ENCODE assay signal across 8 cellular contexts in the genomic region with DNA sequence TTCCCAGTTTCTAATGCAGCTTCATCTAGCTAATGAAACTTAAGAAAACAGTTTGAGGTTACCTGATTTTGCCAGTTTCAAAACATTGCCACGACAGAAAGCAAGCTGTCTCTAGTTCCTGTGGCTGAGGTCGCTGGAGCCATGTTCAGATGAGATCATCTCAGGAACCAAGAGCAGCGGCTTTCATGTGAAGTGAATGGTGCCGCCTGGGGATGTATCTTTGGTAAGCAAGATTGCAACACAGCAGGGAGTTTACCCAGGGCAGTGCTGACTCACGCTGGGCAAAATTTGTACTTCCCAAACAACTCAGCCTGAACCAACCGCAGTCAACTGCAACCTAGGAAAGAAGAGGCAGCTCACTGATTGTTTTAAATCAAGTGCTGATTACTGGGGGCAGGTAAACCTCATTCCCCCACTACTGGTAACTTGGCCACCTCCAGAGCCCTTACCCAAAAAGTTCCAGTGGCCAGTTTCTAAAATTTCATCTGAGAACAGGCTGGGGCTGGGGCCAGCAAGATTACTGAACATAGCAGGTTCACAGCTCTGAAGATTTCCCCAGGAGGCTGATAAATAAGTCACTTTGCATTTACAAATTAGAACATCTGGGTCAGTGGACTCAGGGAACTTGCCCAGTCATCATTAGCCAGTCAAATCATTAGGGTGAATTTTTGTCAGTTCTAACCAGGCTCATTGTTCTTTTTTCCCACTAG. TPM values are rescaled to one million over a fixed set of nuclear protein-coding genes. Genes with fewer than 3 reads are reported as not detected.
DNase-seq lines count a peak whose midpoint lies in the region; ATAC-seq and TF ChIP-seq lines count a peak whose summit lies in the region.

A gene with protein sequence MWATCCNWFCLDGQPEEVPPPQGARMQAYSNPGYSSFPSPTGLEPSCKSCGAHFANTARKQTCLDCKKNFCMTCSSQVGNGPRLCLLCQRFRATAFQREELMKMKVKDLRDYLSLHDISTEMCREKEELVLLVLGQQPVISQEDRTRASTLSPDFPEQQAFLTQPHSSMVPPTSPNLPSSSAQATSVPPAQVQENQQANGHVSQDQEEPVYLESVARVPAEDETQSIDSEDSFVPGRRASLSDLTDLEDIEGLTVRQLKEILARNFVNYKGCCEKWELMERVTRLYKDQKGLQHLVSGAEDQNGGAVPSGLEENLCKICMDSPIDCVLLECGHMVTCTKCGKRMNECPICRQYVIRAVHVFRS (minus strand): TSS at position 194 of the 710 bp plus-strand sequence. CDS start 37,154 bp downstream, outside the sequence.

- H3K27me3 Mint-ChIP-seq in activated T-helper 17 cell treated with anti-CD3 and anti-CD28 coated beads, Interleukin-2, amount 50 U/mL, for 72 hours: no peaks in the 10 kb centered on the region
- H3K27me3 Mint-ChIP-seq in nephron (ENCODE audit: low read depth): no peaks in the 10 kb centered on the region
- H3K27me3 Mint-ChIP-seq in stimulated activated naive CD8-positive, alpha-beta T cell treated with anti-CD3 and anti-CD28 coated beads, Interleukin-15, Interleukin-2, amounts not matched to agents 100 ng/mL and 50 ng/mL, for 24 hours: no peaks in the 10 kb centered on the region

- H3K9ac ChIP-seq in HUES64 (ENCODE audit: low read depth, low read length): peak within 1 kb of the TSS; percentile 63

- no peaks in the 10 kb centered on the region for H3K36me3 ChIP-seq in HUES64 (ENCODE audit: insufficient read depth, low read length)

- H3K4me3 ChIP-seq in HUES64 (ENCODE audit: low read length) (peak within 1 kb of the TSS; percentile 25), fibroblast of the aortic adventitia (ENCODE audit: low read depth, low read length) (peak within 1 kb of the TSS; percentile 44)

- no peaks in the 10 kb centered on the region for H3K9me3 ChIP-seq in HUES64 (ENCODE audit: insufficient read depth, low read depth, low read length)

- H3K27ac ChIP-seq in HUES64 (ENCODE audit: low read depth, low read length): peak within 1 kb of the TSS; percentile 89

- peaks cover 40% of the 10 kb centered on the region for H3K4me1 Mint-ChIP-seq in activated T-helper 17 cell treated with anti-CD3 and anti-CD28 coated beads, Interleukin-2, amount 50 U/mL, for 72 hours
- H3K4me1 Mint-ChIP-seq in nephron: peaks cover 10% of the 10 kb centered on the region
- H3K4me1 Mint-ChIP-seq in stimulated activated naive CD8-positive, alpha-beta T cell treated with anti-CD3 and anti-CD28 coated beads, Interleukin-15, Interleukin-2, amounts not matched to agents 100 ng/mL and 50 ng/mL, for 24 hours (ENCODE audit: low read depth): peaks cover 68% of the 10 kb centered on the region

- no peaks in the 10 kb centered on the region for H3K27me3 ChIP-seq in HUES64 (ENCODE audit: insufficient read depth, low read length)

- peak within 1 kb of the TSS; percentile 57 for H3K4me3 Mint-ChIP-seq in activated T-helper 17 cell treated with anti-CD3 and anti-CD28 coated beads, Interleukin-2, amount 50 U/mL, for 72 hours
- H3K4me3 Mint-ChIP-seq in nephron: peak within 1 kb of the TSS in 2 of 3 experiments; percentile 7 to 24
- H3K4me3 Mint-ChIP-seq in stimulated activated naive CD8-positive, alpha-beta T cell treated with anti-CD3 and anti-CD28 coated beads, Interleukin-15, Interleukin-2, amounts not matched to agents 100 ng/mL and 50 ng/mL, for 24 hours: peak within 1 kb of the TSS; percentile 48

- WGBS in HUES64: under 1% methylated on average over 6 of the region's 6 CpGs

- DNase-seq in DMS 273 (lab: John Stamatoyannopoulos, UW; ENCODE audit: unreplicated experiment) (peak; percentile 95), RPMI7951 (ENCODE audit: low read depth) (peak; percentile 97), fibroblast of the aortic adventitia (ENCODE audit: low read depth) (peak; percentile 97)

- peaks cover 61% of the 10 kb centered on the region for H3K36me3 Mint-ChIP-seq in activated T-helper 17 cell treated with anti-CD3 and anti-CD28 coated beads, Interleukin-2, amount 50 U/mL, for 72 hours (ENCODE audit: low read depth)
- H3K36me3 Mint-ChIP-seq in nephron (ENCODE audit: low read depth): peaks cover 5% of the 10 kb centered on the region
- peaks cover 28% of the 10 kb centered on the region for H3K36me3 Mint-ChIP-seq in stimulated activated naive CD8-positive, alpha-beta T cell treated with anti-CD3 and anti-CD28 coated beads, Interleukin-15, Interleukin-2, amounts not matched to agents 100 ng/mL and 50 ng/mL, for 24 hours (ENCODE audit: low read depth)

- H3K9me3 Mint-ChIP-seq in activated T-helper 17 cell treated with anti-CD3 and anti-CD28 coated beads, Interleukin-2, amount 50 U/mL, for 72 hours: no peaks in the 10 kb centered on the region
- H3K9me3 Mint-ChIP-seq in nephron: no peaks in the 10 kb centered on the region
- H3K9me3 Mint-ChIP-seq in stimulated activated naive CD8-positive, alpha-beta T cell treated with anti-CD3 and anti-CD28 coated beads, Interleukin-15, Interleukin-2, amounts not matched to agents 100 ng/mL and 50 ng/mL, for 24 hours: no peaks in the 10 kb centered on the region

- peak; percentile 87 for ATAC-seq in GM21447 (IDR thresholded peaks at IDR 0.05; ENCODE audit: unreplicated experiment)
- peak; percentile 98 for ATAC-seq in activated T-helper 17 cell treated with anti-CD3 and anti-CD28 coated beads, Interleukin-2, amount 50 U/mL, for 72 hours (replicated peaks)

- peaks cover 35% of the 10 kb centered on the region for H3K4me1 ChIP-seq in HUES64 (ENCODE audit: insufficient read depth, low read length)

- peak; percentile 7 for TF ChIP-seq CTCF in fibroblast of the aortic adventitia (IDR thresholded peaks at IDR 0.05; ENCODE audit: insufficient read depth, low read length)
- no peak for TF ChIP-seq CTCF in nephron (IDR thresholded peaks at IDR 0.05; ENCODE audit: unreplicated experiment in 3 of 3)

- H3K27ac Mint-ChIP-seq in activated T-helper 17 cell treated with anti-CD3 and anti-CD28 coated beads, Interleukin-2, amount 50 U/mL, for 72 hours: peak within 1 kb of the TSS; percentile 78
- H3K27ac Mint-ChIP-seq in nephron: peak within 1 kb of the TSS; percentile 69 to 88 (median 80)
- H3K27ac Mint-ChIP-seq in stimulated activated naive CD8-positive, alpha-beta T cell treated with anti-CD3 and anti-CD28 coated beads, Interleukin-15, Interleukin-2, amounts not matched to agents 100 ng/mL and 50 ng/mL, for 24 hours: peak within 1 kb of the TSS; percentile 87

RNA-seq across cellular contexts. Expression of the gene that starts here (rescaled TPM):
- polyA plus RNA-seq in HUES64 (2013, experiment 1 of 2): 10.5 TPM
- polyA plus RNA-seq in HUES64 (2013, experiment 2 of 2): 14.2 TPM
- total RNA-seq in RPMI7951 (2014; rRNA removed; shearing (Covaris generic)): 12.6 and 21.5 TPM in 2 replicates
- 10 to 100 TPM; 32.9 to 51.1 TPM for total RNA-seq in activated T-helper 17 cell treated with anti-CD3 and anti-CD28 coated beads, Interleukin-2, amount 50 U/mL, for 72 hours
- total RNA-seq in fibroblast of the aortic adventitia (ENCODE audit: low replicate concordance): 17.0 TPM in 2 replicates

Comparison
In these comparisons a context has a peak if more than half of its experiments do, and no peak if none do; other contexts are left out.
1. Peak in every context shown above with its lines: DNase-seq, ATAC-seq, H3K4me3 ChIP-seq and H3K27ac ChIP-seq.